2 cellular contexts compared by ENCODE assay signal in genomic region chr12:90027889-90028570, GRCh38.
TF ChIP-seq lines count a peak whose summit lies in the region.

No MANE protein-coding gene starts in this region.

TF ChIP-seq in HEK293, 187 proteins besides CTCF, POLR2A, EP300 and RAD21 (continued from another document):
- TF ChIP-seq OVOL3 (tag by site-specific recombination; IDR thresholded peaks at IDR 0.05): no peak
- no peak for TF ChIP-seq ZNF133 (tag by site-specific recombination; IDR thresholded peaks at IDR 0.05)
- no peak for TF ChIP-seq ZNF398 (tag by site-specific recombination; IDR thresholded peaks at IDR 0.05)
- no peak for TF ChIP-seq ZNF664 (tag by site-specific recombination; IDR thresholded peaks at IDR 0.05)
- TF ChIP-seq ZNF830 (tag by site-specific recombination; IDR thresholded peaks at IDR 0.05; ENCODE audit: low read depth): no peak
- no peak for TF ChIP-seq ZSCAN5A (tag by site-specific recombination; IDR thresholded peaks at IDR 0.05)
- TF ChIP-seq ZNF561 (tag by site-specific recombination; IDR thresholded peaks at IDR 0.05; ENCODE audit: borderline replicate concordance): no peak
- TF ChIP-seq ZSCAN23 (tag by site-specific recombination; IDR thresholded peaks at IDR 0.05): no peak
- TF ChIP-seq GLIS2 (tag by site-specific recombination; IDR thresholded peaks at IDR 0.05): no peak
- TF ChIP-seq ZNF701 (tag by site-specific recombination; IDR thresholded peaks at IDR 0.05): no peak
- no peak for TF ChIP-seq ZNF624 (tag by site-specific recombination; IDR thresholded peaks at IDR 0.05)
- TF ChIP-seq ZNF501 (tag by site-specific recombination; IDR thresholded peaks at IDR 0.05): no peak
- no peak for TF ChIP-seq ELK4 (IDR thresholded peaks at IDR 0.05; ENCODE audit: borderline replicate concordance, low read depth, low read length)
- no peak for TF ChIP-seq ZNF416 (tag by site-specific recombination; IDR thresholded peaks at IDR 0.05)
- TF ChIP-seq ZNF704 (tag by site-specific recombination; IDR thresholded peaks at IDR 0.05): no peak
- no peak for TF ChIP-seq SP3 (tag by site-specific recombination; IDR thresholded peaks at IDR 0.05)
- TF ChIP-seq ZNF626 (tag by site-specific recombination; IDR thresholded peaks at IDR 0.05): no peak
TF ChIP-seq in HEK293: peak in this region for 0.

TF ChIP-seq in GM12878, 131 proteins besides CTCF, POLR2A, EP300 and RAD21 (continued from another document):
- TF ChIP-seq RB1 (IDR thresholded peaks at IDR 0.05; ENCODE audit: borderline replicate concordance) (no peak), RUNX3 (IDR thresholded peaks at IDR 0.05; ENCODE audit: low read length) (no peak), PAX5 (IDR thresholded peaks at IDR 0.05; ENCODE audit: borderline replicate concordance, low read depth, low read length) (no peak), RBBP5 (conservative IDR thresholded peaks at IDR 0.05) (no peak), STAT1 (conservative IDR thresholded peaks at IDR 0.05) (no peak), EED (IDR thresholded peaks at IDR 0.05; ENCODE audit: low read depth) (no peak), NFXL1 (IDR thresholded peaks at IDR 0.05; ENCODE audit: borderline replicate concordance) (no peak), RELB (IDR thresholded peaks at IDR 0.05; ENCODE audit: low read depth) (no peak), ZNF24 (IDR thresholded peaks at IDR 0.05) (no peak), HDAC2 (IDR thresholded peaks at IDR 0.05) (no peak), IKZF1 (conservative IDR thresholded peaks at IDR 0.05) (no peak), GABPA (IDR thresholded peaks at IDR 0.05; ENCODE audit: low read depth) (no peak), CHD2 (IDR thresholded peaks at IDR 0.05; ENCODE audit: borderline replicate concordance, low read depth, low read length) (no peak), TARDBP (IDR thresholded peaks at IDR 0.05; ENCODE audit: borderline replicate concordance) (no peak), E4F1 (IDR thresholded peaks at IDR 0.05; ENCODE audit: borderline replicate concordance, partially characterized antibody) (no peak)
